Comparison of ENCODE assay signal across 1 cellular context in the genomic region with DNA sequence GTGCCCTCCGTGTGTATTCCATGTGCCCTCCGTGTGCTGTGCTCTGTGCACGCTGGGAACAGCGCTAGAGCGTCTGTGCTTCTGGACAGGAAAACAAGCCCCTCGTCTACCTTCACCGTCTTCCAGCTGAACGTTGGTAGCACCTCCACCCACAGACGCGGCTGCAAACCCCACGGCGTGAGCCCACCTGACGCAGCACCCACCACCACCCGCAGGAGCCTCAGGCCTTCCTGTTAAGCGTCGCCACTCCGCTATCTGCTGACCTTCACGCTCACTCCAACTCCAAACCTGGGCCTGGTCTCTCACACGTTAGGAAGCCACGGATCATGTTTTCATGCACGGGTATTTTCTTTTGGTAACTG.
TF ChIP-seq lines count a peak whose summit lies in the region.

No MANE protein-coding gene starts in this region.

TF ChIP-seq in H1, 55 proteins besides CTCF, POLR2A, EP300 and RAD21:
- TF ChIP-seq PHF8 (conservative IDR thresholded peaks at IDR 0.05; ENCODE audit: low read depth, low read length) (no peak), KDM4A (IDR thresholded peaks at IDR 0.05; ENCODE audit: low read depth, low read length, severe bottlenecking) (no peak), CHD2 (IDR thresholded peaks at IDR 0.05; ENCODE audit: low read length) (no peak), SRF (IDR thresholded peaks at IDR 0.05; ENCODE audit: low read depth, low read length) (no peak), NANOG (IDR thresholded peaks at IDR 0.05; ENCODE audit: insufficient read depth, low read depth, low read length, poor library complexity, severe bottlenecking) (no peak), RFX5 (IDR thresholded peaks at IDR 0.05; ENCODE audit: borderline replicate concordance, low read depth, low read length) (no peak), BRCA1 (IDR thresholded peaks at IDR 0.05; ENCODE audit: low read depth, low read length) (no peak), POU5F1 (IDR thresholded peaks at IDR 0.05; ENCODE audit: low read depth, low read length) (no peak), TBP (IDR thresholded peaks at IDR 0.05; ENCODE audit: low read depth, low read length) (no peak), CHD7 (IDR thresholded peaks at IDR 0.05; ENCODE audit: insufficient replicate concordance, low read length) (no peak), HDAC6 (IDR thresholded peaks at IDR 0.05; ENCODE audit: low read depth, low read length) (no peak), SIN3A (conservative IDR thresholded peaks at IDR 0.05 in 1 of 2, IDR thresholded peaks at IDR 0.05 in 1 of 2; ENCODE audit: low read depth in 1 of 2, low read length in 2 of 2) (no peak), NRF1 (IDR thresholded peaks at IDR 0.05; ENCODE audit: low read depth, low read length) (no peak), JUN (IDR thresholded peaks at IDR 0.05; ENCODE audit: low read depth, low read length) (no peak), CEBPB (IDR thresholded peaks at IDR 0.05; ENCODE audit: low read depth, low read length) (no peak), HDAC2 (IDR thresholded peaks at IDR 0.05; ENCODE audit: borderline replicate concordance in 1 of 2, low read depth in 2 of 2, low read length in 2 of 2) (no peak), GTF2F1 (IDR thresholded peaks at IDR 0.05; ENCODE audit: borderline replicate concordance, low read depth, low read length) (no peak), CTBP2 (IDR thresholded peaks at IDR 0.05; ENCODE audit: borderline replicate concordance, insufficient read depth, insufficient read length, low read length) (no peak)
